ENCODE assay signal across 8 cellular contexts in the genomic region with DNA sequence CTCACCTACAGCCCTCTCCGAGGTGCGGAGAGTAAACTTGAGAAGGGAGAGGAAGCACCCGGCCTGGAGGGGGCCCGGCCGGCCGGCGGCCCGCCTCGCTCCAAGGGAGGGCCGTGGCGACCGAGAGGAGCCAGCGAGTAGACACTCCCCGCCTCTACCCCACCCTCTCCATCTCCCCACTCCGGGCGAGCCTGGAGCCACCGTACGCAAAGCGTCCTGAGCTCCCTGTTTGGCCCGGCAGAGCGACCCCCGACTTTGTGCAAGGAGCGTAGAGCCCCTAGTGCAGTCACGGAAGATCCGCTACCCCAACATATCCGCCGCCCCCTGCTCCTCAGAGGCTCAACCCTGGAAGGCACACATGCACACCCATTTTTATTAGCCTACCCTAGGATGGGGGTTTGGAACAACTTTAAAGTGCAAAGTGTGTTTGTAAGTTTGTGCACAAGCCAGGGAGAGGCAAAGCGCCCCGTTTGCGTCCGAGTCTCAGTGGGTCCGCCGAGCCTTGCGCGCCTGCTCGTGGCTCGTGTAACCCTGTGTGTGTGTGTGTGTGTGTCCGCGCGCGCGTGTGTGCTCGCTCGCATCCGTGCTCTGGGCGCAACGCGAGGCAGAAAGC. TPM values are rescaled to one million over a fixed set of nuclear protein-coding genes. Genes with fewer than 3 reads are reported as not detected.
DNase-seq lines count a peak whose midpoint lies in the region; TF ChIP-seq lines count a peak whose summit lies in the region.

No MANE protein-coding gene starts in this region.

- peaks cover 21% of the 10 kb centered on the region; the same call in 1 of the 2 replicates for H3K27me3 ChIP-seq in H7 (ENCODE audit: control insufficient read depth, insufficient read depth, low read length)

- no peak for TF ChIP-seq CTCF in osteocyte (IDR thresholded peaks at IDR 0.05)

- peak overlapping the region; percentile 84 for H3K27ac Mint-ChIP-seq in osteocyte (ENCODE audit: unreplicated experiment)

- no peaks in the 10 kb centered on the region for H3K36me3 Mint-ChIP-seq in osteocyte (ENCODE audit: unreplicated experiment)

- H3K4me3 Mint-ChIP-seq in osteocyte (ENCODE audit: unreplicated experiment) = peak overlapping the region; percentile 92

- DNase-seq in H7 = no peak
- peak; percentile 28 for DNase-seq in NCI-H1092 (lab: John Stamatoyannopoulos, UW)
- peak; percentile 10 for DNase-seq in activated T-helper 9 cell treated with anti-CD3 and anti-CD28 coated beads, Interleukin-2, amount 50 U/mL, for 16 hours (ENCODE audit: low read depth)
- DNase-seq in foreskin melanocyte = peak; percentile 74
- DNase-seq in osteocyte (ENCODE audit: extremely low spot score, unreplicated experiment) = peak; percentile 88
- DNase-seq in cortex of kidney (lab: John Stamatoyannopoulos, UW) = no peak
- DNase-seq in GF-D8 (lab: John Stamatoyannopoulos, UW) = no peak

- no peaks in the 10 kb centered on the region for H3K9me3 Mint-ChIP-seq in osteocyte (ENCODE audit: unreplicated experiment)

- H3K4me3 ChIP-seq in GM08714 (ENCODE audit: low read length) (peak overlapping the region; percentile 67), H7 (ENCODE audit: insufficient read depth, low read depth, low read length) (peak overlapping the region; percentile 85)

- no peaks in the 10 kb centered on the region for H3K27me3 Mint-ChIP-seq in osteocyte (ENCODE audit: unreplicated experiment)

- H3K4me1 Mint-ChIP-seq in osteocyte (ENCODE audit: unreplicated experiment) = peaks cover 38% of the 10 kb centered on the region

- H3K36me3 ChIP-seq in H7 (replicated peaks; ENCODE audit: control insufficient read depth, insufficient read depth, low read length) = no peaks in the 10 kb centered on the region

RNA-seq across cellular contexts. Expression of a gene that starts 0.5 kb away (rescaled TPM):
- 24.8 and 25.4 TPM in 2 replicates for total RNA-seq in H7 (2014; rRNA removed; shearing (Covaris generic))
- total RNA-seq in osteocyte = 14.6 and 17.5 TPM in 2 replicates

Comparison
In these comparisons a context has a peak if more than half of its experiments do, and no peak if none do; other contexts are left out.
1. DNase-seq: peak in NCI-H1092 (single experiment), activated T-helper 9 cell treated with anti-CD3 and anti-CD28 coated beads, Interleukin-2, amount 50 U/mL, for 16 hours (single experiment), foreskin melanocyte (single experiment) and osteocyte (single experiment); none in H7 (single experiment), cortex of kidney (single experiment) and GF-D8 (single experiment).